ENCODE assay signal across 9 cellular contexts in the genomic region with DNA sequence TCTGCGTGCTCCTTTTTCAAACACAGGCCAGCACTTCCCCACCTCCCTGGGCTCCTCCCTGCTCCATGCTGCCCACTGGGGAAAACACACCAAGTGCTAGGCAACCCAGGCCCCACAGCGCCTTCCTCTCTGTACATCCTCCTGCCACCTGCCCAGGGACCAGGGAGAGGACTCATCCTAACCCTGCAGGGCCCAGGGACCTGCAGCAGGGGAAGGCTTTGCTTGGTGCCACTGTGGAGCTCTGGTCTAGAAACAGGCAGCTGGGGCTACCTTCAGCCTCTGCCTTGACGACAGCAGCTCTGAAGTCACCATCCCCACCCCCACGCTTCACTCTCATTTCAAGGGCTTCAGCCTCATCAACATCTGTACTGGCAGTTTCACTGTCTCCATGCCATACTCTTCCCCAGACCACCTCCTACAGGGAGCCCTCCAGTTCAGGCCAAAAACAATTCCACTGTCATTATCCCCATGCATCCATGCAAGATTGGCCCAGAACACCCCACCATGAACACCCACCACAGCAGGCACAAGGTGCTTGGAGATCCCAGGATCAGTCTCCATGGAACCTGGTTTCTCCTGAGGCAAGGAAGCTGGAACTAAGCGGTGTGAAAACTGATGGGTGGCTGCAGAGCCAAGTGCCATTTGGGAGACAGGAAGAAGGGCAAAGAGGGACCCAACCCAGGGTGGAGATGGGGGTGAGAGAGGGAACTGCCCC. TPM values are rescaled to one million over a fixed set of nuclear protein-coding genes. Genes with fewer than 3 reads are reported as not detected.
DNase-seq lines count a peak whose midpoint lies in the region; ATAC-seq and TF ChIP-seq lines count a peak whose summit lies in the region.
"Had no signal": no experiment of that assay in that cellular context is flagged by ENCODE, and none has a peak within 500 bp of the region (broad histone marks: within the 10 kb centered on the region; RNA-seq: fewer than 3 reads in every experiment).

No MANE protein-coding gene starts in this region.

- H3K9me3 ChIP-seq in DND-41 (ENCODE audit: insufficient read depth, low read length, severe bottlenecking) = no peaks in the 10 kb centered on the region
- H3K9me3 ChIP-seq in T-helper 17 cell (ENCODE audit: control insufficient read depth, low read length, poor library complexity, severe bottlenecking) = no peaks in the 10 kb centered on the region
- no peaks in the 10 kb centered on the region for H3K9me3 ChIP-seq in esophagus (ENCODE audit: control insufficient read depth in 2 of 2, insufficient read depth in 1 of 2, low read depth in 1 of 2, low read length in 1 of 2)

- no peak for TF ChIP-seq CTCF in DND-41 (IDR thresholded peaks at IDR 0.05; ENCODE audit: borderline replicate concordance, extremely low read depth, low read length, poor library complexity, severe bottlenecking)

- DNase-seq in DND-41 (peak; percentile 27), T-helper 17 cell (no peak), dedifferentiated amniotic fluid mesenchymal stem cell (ENCODE audit: extremely low spot score) (no peak), epidermal melanocyte (ENCODE audit: insufficient read length, low spot score) (no peak)

- H3K27me3 ChIP-seq in DND-41 (ENCODE audit: insufficient read depth, low read length, poor library complexity) (no peaks in the 10 kb centered on the region), esophagus (ENCODE audit: control insufficient read depth in 1 of 2, insufficient read depth in 2 of 2, low read length in 2 of 2) (no peaks in the 10 kb centered on the region), rectal smooth muscle tissue (ENCODE audit: control insufficient read depth, insufficient read depth, low read length) (no peaks in the 10 kb centered on the region)

- H3K27ac Mint-ChIP-seq in T-helper 17 cell = peak overlapping the region; percentile 95

- H3K4me3 ChIP-seq in DND-41 (ENCODE audit: low read depth in 1 of 2, low read length in 2 of 2) = peak overlapping the region; percentile 84 to 93; a peak in 3 of 4 replicates
- H3K4me3 ChIP-seq in esophagus (ENCODE audit: low read depth in 1 of 2, low read length in 2 of 2) = peak overlapping the region; percentile 54 to 72
- H3K4me3 ChIP-seq in rectal smooth muscle tissue (ENCODE audit: low read length) = peak overlapping the region; percentile 79

- peak overlapping the region; percentile 93 for H3K4me3 Mint-ChIP-seq in T-helper 17 cell

- H2AFZ ChIP-seq in DND-41 (ENCODE audit: low read depth, low read length) = peak overlapping the region; percentile 81

- H4K20me1 ChIP-seq in DND-41 (ENCODE audit: insufficient read depth, low read length) = peaks cover 37% of the 10 kb centered on the region

- H3K36me3 ChIP-seq in DND-41 (ENCODE audit: insufficient read depth, low read length) (peaks cover 31% of the 10 kb centered on the region), esophagus (ENCODE audit: control insufficient read depth in 2 of 2, insufficient read depth in 2 of 2, low read length in 1 of 2) (peaks cover 0 to 24% of the 10 kb centered on the region in 2 donors), rectal smooth muscle tissue (ENCODE audit: control insufficient read depth, insufficient read depth, low read length) (peaks cover 9% of the 10 kb centered on the region)

- 62 to 63% methylated on average over 5 of the region's 5 CpGs for WGBS in esophagus, 2 donors

- peak overlapping the region; percentile 96 for H3K4me2 ChIP-seq in DND-41 (ENCODE audit: insufficient read depth, low read length)

- no peaks in the 10 kb centered on the region for H3K36me3 Mint-ChIP-seq in T-helper 17 cell (ENCODE audit: low read depth)

- H3K4me1 Mint-ChIP-seq in T-helper 17 cell = peaks cover 37% of the 10 kb centered on the region

- peaks cover 29% of the 10 kb centered on the region for H3K79me2 ChIP-seq in DND-41 (ENCODE audit: insufficient read depth, low read length)

- H3K27ac ChIP-seq in DND-41 (ENCODE audit: low read length) = peak overlapping the region; percentile 84
- H3K27ac ChIP-seq in esophagus (ENCODE audit: low read depth in 2 of 2, low read length in 1 of 2) = peak overlapping the region; percentile 25 to 87
- no peak overlapping the region for H3K27ac ChIP-seq in rectal smooth muscle tissue (ENCODE audit: low read depth, low read length)

- H3K4me1 ChIP-seq in DND-41 (ENCODE audit: insufficient read depth, low read length) = peaks cover 42% of the 10 kb centered on the region
- H3K4me1 ChIP-seq in esophagus (ENCODE audit: control insufficient read depth in 2 of 2, insufficient read depth in 2 of 2, low read length in 1 of 2) = peaks cover 10 to 25% of the 10 kb centered on the region in 2 donors
- H3K4me1 ChIP-seq in rectal smooth muscle tissue (ENCODE audit: control insufficient read depth, insufficient read depth, low read length) = peaks cover 25% of the 10 kb centered on the region

- H3K9ac ChIP-seq in DND-41 (ENCODE audit: low read depth, low read length) (peak overlapping the region; percentile 97), rectal smooth muscle tissue (ENCODE audit: low read length) (peak overlapping the region; percentile 83)

- ATAC-seq in DND-41 (ENCODE audit: insufficient read depth, low read depth) (no peak), T-helper 17 cell (no peak), GM19324 (IDR thresholded peaks at IDR 0.05; ENCODE audit: low FRiP score, unreplicated experiment) (no peak), HG03439 (IDR thresholded peaks at IDR 0.05; ENCODE audit: unreplicated experiment) (no peak)

- no peaks in the 10 kb centered on the region for H3K27me3 Mint-ChIP-seq in T-helper 17 cell

RNA-seq across cellular contexts. Expression of a gene that starts 1.1 kb away (rescaled TPM):
- total RNA-seq in T-helper 17 cell = 10 to 100 TPM; 29.3 to 36.8 TPM
- 10 to 100 TPM; 12.6 to 16.1 TPM for polyA plus RNA-seq in esophagus

RNA-seq across cellular contexts. Expression of a gene that starts 16.0 kb away (rescaled TPM):
- not detected for total RNA-seq in T-helper 17 cell
- polyA plus RNA-seq in esophagus = not detected
- total RNA-seq: left colon had no signal

RNA-seq across cellular contexts. Expression of a gene that starts 18.2 kb away (rescaled TPM):
- total RNA-seq in T-helper 17 cell = not detected
- polyA plus RNA-seq in esophagus = 1 to 10 TPM; 3.4 to 4.3 TPM

RNA-seq across cellular contexts. Expression of a gene that starts 27.4 kb away (rescaled TPM):
- not detected for total RNA-seq in T-helper 17 cell
- not detected for polyA plus RNA-seq in esophagus

RNA-seq across cellular contexts. Expression of a gene that starts 54.0 kb away (rescaled TPM):
- total RNA-seq in T-helper 17 cell = under 1 TPM in 1 of 2 donors, not detected in 1; 0.27 TPM
- polyA plus RNA-seq in esophagus = under 1 TPM in 1 of 2 donors, not detected in 1; 0.06 TPM
- total RNA-seq: left colon had no signal
